ENCODE assay signal across 1 cellular context in genomic region chr5:113331201-113331551, GRCh38.
TF ChIP-seq lines count a peak whose summit lies in the region.

No MANE protein-coding gene starts in this region.

TF ChIP-seq in SK-N-SH, 30 proteins besides CTCF, POLR2A, EP300 and RAD21 (continued from another document):
- TF ChIP-seq REST (IDR thresholded peaks at IDR 0.05; ENCODE audit: low read depth, low read length) (no peak), TCF12 (IDR thresholded peaks at IDR 0.05) (no peak), NRF1 (IDR thresholded peaks at IDR 0.05; ENCODE audit: low read depth, low read length) (no peak), SIN3A (IDR thresholded peaks at IDR 0.05; ENCODE audit: borderline replicate concordance, low read depth, low read length) (no peak), IRF3 (IDR thresholded peaks at IDR 0.05; ENCODE audit: low read depth, low read length) (no peak), USF2 (IDR thresholded peaks at IDR 0.05; ENCODE audit: borderline replicate concordance, low read depth, low read length) (no peak), POLR2AphosphoS5 (IDR thresholded peaks at IDR 0.05; ENCODE audit: low read depth, low read length) (no peak), EZH2phosphoT487 (IDR thresholded peaks at IDR 0.05; ENCODE audit: borderline replicate concordance, low read depth) (no peak), FOXJ3 (CRISPR knock-in tag; IDR thresholded peaks at IDR 0.05) (no peak), ELF1 (IDR thresholded peaks at IDR 0.05) (no peak), GABPA (IDR thresholded peaks at IDR 0.05; ENCODE audit: low read depth) (no peak), MEF2A (IDR thresholded peaks at IDR 0.05; ENCODE audit: borderline replicate concordance, low read depth) (no peak)
TF ChIP-seq in SK-N-SH: peak in this region for 0.
